In the genomic region with DNA sequence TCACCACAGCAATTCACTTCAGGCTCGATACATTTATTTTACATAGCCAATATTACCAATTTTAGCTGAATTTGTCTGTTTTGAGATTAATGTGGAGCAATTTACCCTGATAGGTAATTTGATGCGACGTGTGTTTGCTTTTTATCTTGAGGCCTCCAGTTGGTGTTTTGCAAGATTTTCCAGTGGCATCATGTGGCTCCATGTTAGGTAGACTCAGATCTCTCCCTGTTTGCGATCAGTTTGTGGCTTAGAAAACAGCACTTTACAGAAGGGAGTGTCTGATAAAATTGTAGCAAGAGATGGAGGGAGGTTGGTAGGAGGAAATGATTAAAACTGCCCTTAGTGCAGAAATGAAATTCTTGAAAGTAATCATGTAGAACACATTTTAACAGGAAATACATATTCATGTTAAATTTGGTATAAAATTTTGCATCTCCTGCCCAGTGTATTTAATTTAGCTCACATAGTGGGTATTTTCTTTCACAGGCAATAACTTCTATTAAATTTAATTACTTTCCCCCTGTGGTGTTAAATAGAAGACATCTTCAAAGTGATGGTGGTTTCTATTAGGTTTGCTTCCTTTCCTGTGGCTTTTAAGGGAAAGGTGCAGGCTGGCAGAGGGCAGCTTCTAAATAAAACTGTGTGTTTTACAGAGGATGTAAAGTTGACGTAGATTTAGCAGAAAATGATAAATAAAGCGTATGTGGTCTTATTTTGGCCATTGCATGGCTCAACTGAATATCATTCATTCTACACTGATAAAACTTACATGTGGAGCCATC, we compare ENCODE assay signal across 13 cellular contexts.
DNase-seq lines count a peak whose midpoint lies in the region; ATAC-seq and TF ChIP-seq lines count a peak whose summit lies in the region.
"Had no signal": no experiment of that assay in that cellular context is flagged by ENCODE, and none has a peak within 500 bp of the region (broad histone marks: within the 10 kb centered on the region; RNA-seq: fewer than 3 reads in every experiment).

No MANE protein-coding gene starts in this region.

- no peak overlapping the region for H3K4me3 ChIP-seq in brain microvascular endothelial cell (ENCODE audit: low read depth, low read length)
- H3K4me3 ChIP-seq: right lobe of liver had no signal

- ATAC-seq in GM18511 (IDR thresholded peaks at IDR 0.05; ENCODE audit: unreplicated experiment) = peak; percentile 50
- peak; percentile 37 for ATAC-seq in GM21381 (IDR thresholded peaks at IDR 0.05; ENCODE audit: unreplicated experiment)
- ATAC-seq in HG03097 (IDR thresholded peaks at IDR 0.05; ENCODE audit: low FRiP score, unreplicated experiment) = peak; percentile 31
- peak; percentile 16 for ATAC-seq in activated T-helper 17 cell treated with anti-CD3 and anti-CD28 coated beads, Interleukin-2, amount 50 U/mL, for 72 hours (replicated peaks)
- ATAC-seq: right lobe of liver had no signal

- in situ Hi-C loops in brain microvascular endothelial cell (cut with HindIII; ENCODE audit: low pct_ligation_motif_present, low sequenced_read_pairs) = no loop called here

- H3K4me3 Mint-ChIP-seq in activated T-helper 17 cell treated with anti-CD3 and anti-CD28 coated beads, Interleukin-2, amount 50 U/mL, for 72 hours = peak overlapping the region; percentile 35
- H3K4me3 Mint-ChIP-seq: CD4-positive, alpha-beta T cell had no signal

- POLR2A ChIA-PET in GM10248 (lab: Yijun Ruan, JAX) = no interaction called here

- TF ChIP-seq CTCF in brain microvascular endothelial cell (IDR thresholded peaks at IDR 0.05; ENCODE audit: low read depth, low read length, missing control alignments) (no peak), GM10248 (IDR thresholded peaks at IDR 0.05; ENCODE audit: control extremely low read depth, extremely low read depth, low read depth, missing control alignments) (no peak)

- H3K36me3 ChIP-seq in brain microvascular endothelial cell (replicated peaks) = no peaks in the 10 kb centered on the region

- H3K27me3 ChIP-seq in brain microvascular endothelial cell (replicated peaks) = no peaks in the 10 kb centered on the region
- H3K27me3 ChIP-seq: right lobe of liver had no signal

- CTCF ChIA-PET in GM10248 (lab: Yijun Ruan, JAX) = no interaction called here

- H3K36me3 Mint-ChIP-seq in activated T-helper 17 cell treated with anti-CD3 and anti-CD28 coated beads, Interleukin-2, amount 50 U/mL, for 72 hours (ENCODE audit: low read depth) = peaks cover 67% of the 10 kb centered on the region

- H3K9me3 Mint-ChIP-seq in activated T-helper 17 cell treated with anti-CD3 and anti-CD28 coated beads, Interleukin-2, amount 50 U/mL, for 72 hours = no peaks in the 10 kb centered on the region
- H3K9me3 Mint-ChIP-seq: CD4-positive, alpha-beta T cell had no signal

- no peak for DNase-seq in brain microvascular endothelial cell
- no peak for DNase-seq in stimulated activated CD4-positive, alpha-beta T cell treated with anti-CD3 and anti-CD28 coated beads, Interleukin-4, amount 100 ng/mL, for 1 hour
- no peak for DNase-seq in GM10248 (ENCODE audit: extremely low spot score)
- DNase-seq in amniotic stem cell (lab: John Stamatoyannopoulos, UW) = no peak
- DNase-seq: CD4-positive, alpha-beta T cell; hippocampal formation; NCI-H187 treated with DMSO at 0.1 percent for 48 hours; right lobe of liver; RPMI8226 had no signal

- no peaks in the 10 kb centered on the region for H3K27me3 Mint-ChIP-seq in activated T-helper 17 cell treated with anti-CD3 and anti-CD28 coated beads, Interleukin-2, amount 50 U/mL, for 72 hours
- H3K27me3 Mint-ChIP-seq: CD4-positive, alpha-beta T cell had no signal

- H3K27ac ChIP-seq in brain microvascular endothelial cell = no peak overlapping the region
- H3K27ac ChIP-seq: right lobe of liver had no signal

- peaks cover 36% of the 10 kb centered on the region for H3K4me1 Mint-ChIP-seq in activated T-helper 17 cell treated with anti-CD3 and anti-CD28 coated beads, Interleukin-2, amount 50 U/mL, for 72 hours

- H3K27ac Mint-ChIP-seq in activated T-helper 17 cell treated with anti-CD3 and anti-CD28 coated beads, Interleukin-2, amount 50 U/mL, for 72 hours = no peak overlapping the region
- H3K27ac Mint-ChIP-seq: CD4-positive, alpha-beta T cell had no signal
